13 cellular contexts compared by ENCODE assay signal in the genomic region with DNA sequence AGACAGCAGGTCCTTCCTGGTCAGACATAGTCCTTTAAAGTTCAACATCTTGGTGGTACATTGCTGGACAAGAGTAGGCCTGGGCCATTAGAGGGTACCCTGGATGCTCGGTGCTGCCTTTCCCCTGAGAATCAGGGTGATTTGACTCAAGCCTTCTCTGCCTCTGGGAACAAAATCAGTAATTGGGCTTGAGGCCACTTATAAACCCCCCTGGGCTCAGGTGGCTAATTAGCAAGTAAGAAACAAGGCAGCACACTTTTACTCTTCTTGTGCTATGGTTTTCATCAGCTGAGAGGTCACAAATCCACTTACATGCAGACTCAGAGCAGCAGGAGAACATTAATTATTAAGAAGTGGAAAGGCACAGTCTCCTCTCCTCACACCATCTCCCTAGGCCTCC. TPM values are rescaled to one million over a fixed set of nuclear protein-coding genes. Genes with fewer than 3 reads are reported as not detected.
DNase-seq lines count a peak whose midpoint lies in the region; ATAC-seq, FAIRE-seq and TF ChIP-seq lines count a peak whose summit lies in the region.
"Had no signal": no experiment of that assay in that cellular context is flagged by ENCODE, and none has a peak within 500 bp of the region (broad histone marks: within the 10 kb centered on the region; RNA-seq: fewer than 3 reads in every experiment).

No MANE protein-coding gene starts in this region.

- intact Hi-C loops in transverse colon (cut with DNase I; ENCODE audit: low total_unique reads): no loop called here

- ATAC-seq in activated T-helper 17 cell treated with anti-CD3 and anti-CD28 coated beads, Interleukin-2, amount 50 U/mL, for 72 hours (replicated peaks): no peak
- ATAC-seq: sciatic nerve had no signal

- H3K27ac ChIP-seq in mesenchymal stem cell (ENCODE audit: low read length, poor library complexity, severe bottlenecking) (peak overlapping the region; percentile 89), transverse colon (peak overlapping the region; percentile 81 to 91 (median 85))

- H3K9me3 ChIP-seq in mesenchymal stem cell (ENCODE audit: control insufficient read depth, low read length) (no peaks in the 10 kb centered on the region), transverse colon (no peaks in the 10 kb centered on the region)

- H3K36me3 Mint-ChIP-seq in activated naive CD4-positive, alpha-beta T cell treated with anti-CD3 and anti-CD28 coated beads, Interleukin-2, amount 50 U/mL, for 24 hours: peaks cover 30% of the 10 kb centered on the region
- peaks cover 100% of the 10 kb centered on the region for H3K36me3 Mint-ChIP-seq in activated T-helper 17 cell treated with anti-CD3 and anti-CD28 coated beads, Interleukin-2, amount 50 U/mL, for 72 hours (ENCODE audit: low read depth)

- peak overlapping the region; percentile 85 for H2AK5ac ChIP-seq in mesenchymal stem cell (ENCODE audit: low read length, severe bottlenecking)

- DNase-seq in activated naive CD4-positive, alpha-beta T cell treated with Interleukin-2 at 50 U/mL for 16 hours: no peak
- DNase-seq in mesenchymal stem cell (no peak), transverse colon (no peak), GM19239 (ENCODE audit: insufficient read length, low spot score) (no peak), T-helper 2 cell (no peak), DMS79 (lab: John Stamatoyannopoulos, UW) (no peak)
- DNase-seq: mesendoderm; NCI-H1436; NK-92 treated with Interleukin-12 subunit alpha and Interleukin-12 subunit beta, amount 100 ng/mL, for 24 hours had no signal

- WGBS in mesenchymal stem cell: 56% methylated on average over 1 of the region's 1 CpG
- WGBS in transverse colon (ENCODE audit: low coverage in 1 of 2), 2 donors: 55% methylated on average over 1 of the region's 1 CpG; no CpG with 5 or more reads in 1 of the 2 donors

- peak overlapping the region in 1 of 2 experiments; percentile 47 for H3K4ac ChIP-seq in mesenchymal stem cell (ENCODE audit: low read depth in 1 of 2, low read length in 2 of 2)

- H3K36me3 ChIP-seq in mesenchymal stem cell (ENCODE audit: control insufficient read depth in 1 of 2, insufficient read depth in 2 of 2, low read depth in 1 of 2, low read length in 2 of 2) (peaks cover 22 to 70% of the 10 kb centered on the region in 2 experiments), transverse colon (peaks cover 0 to 38% (median 19%) of the 10 kb centered on the region in 4 donors)

- peaks cover 11% of the 10 kb centered on the region for H3K4me1 ChIP-seq in mesenchymal stem cell (ENCODE audit: control insufficient read depth, insufficient read depth, low read depth, low read length)
- H3K4me1 ChIP-seq in transverse colon: peaks cover 18 to 78% (median 53%) of the 10 kb centered on the region in 4 donors

- TF ChIP-seq EP300 in transverse colon (IDR thresholded peaks at IDR 0.05; ENCODE audit: low read depth): no peak

- H4K8ac ChIP-seq in mesenchymal stem cell (ENCODE audit: low read length): peak overlapping the region; percentile 45

- H3K27me3 Mint-ChIP-seq in activated naive CD4-positive, alpha-beta T cell treated with anti-CD3 and anti-CD28 coated beads, Interleukin-2, amount 50 U/mL, for 24 hours: no peaks in the 10 kb centered on the region
- no peaks in the 10 kb centered on the region for H3K27me3 Mint-ChIP-seq in activated T-helper 17 cell treated with anti-CD3 and anti-CD28 coated beads, Interleukin-2, amount 50 U/mL, for 72 hours

- H3K4me2 ChIP-seq in mesenchymal stem cell (ENCODE audit: low read length, poor library complexity, severe bottlenecking): no peak overlapping the region

- no peak for FAIRE-seq in GM19239 (lab: Jason Lieb, UNC)

- in situ Hi-C loops in transverse colon (cut with MboI; ENCODE audit: low pct_ligation_motif_present in 1 of 4, low pct_unique_long_range_greater_than_20kb in 1 of 4, low sequenced_read_pairs in 3 of 4): loop anchor here in 1 of 4 donors (25.0 kb wide), 1 partner anchor 241 kb away; no protein-coding TSS in a partner anchor

- H3K4me1 Mint-ChIP-seq in activated naive CD4-positive, alpha-beta T cell treated with anti-CD3 and anti-CD28 coated beads, Interleukin-2, amount 50 U/mL, for 24 hours: peaks cover 50% of the 10 kb centered on the region
- H3K4me1 Mint-ChIP-seq in activated T-helper 17 cell treated with anti-CD3 and anti-CD28 coated beads, Interleukin-2, amount 50 U/mL, for 72 hours: peaks cover 49% of the 10 kb centered on the region

- no peak overlapping the region for H3K23ac ChIP-seq in mesenchymal stem cell (ENCODE audit: low read length in 2 of 2)

- H3K27me3 ChIP-seq in mesenchymal stem cell (ENCODE audit: control insufficient read depth in 1 of 2, insufficient read depth in 1 of 2, low read length in 2 of 2) (no peaks in the 10 kb centered on the region), transverse colon (no peaks in the 10 kb centered on the region)

- TF ChIP-seq POLR2A in transverse colon (IDR thresholded peaks at IDR 0.05): no peak

- H3K9me3 Mint-ChIP-seq in activated naive CD4-positive, alpha-beta T cell treated with anti-CD3 and anti-CD28 coated beads, Interleukin-2, amount 50 U/mL, for 24 hours: no peaks in the 10 kb centered on the region
- no peaks in the 10 kb centered on the region for H3K9me3 Mint-ChIP-seq in activated T-helper 17 cell treated with anti-CD3 and anti-CD28 coated beads, Interleukin-2, amount 50 U/mL, for 72 hours
- H3K9me3 Mint-ChIP-seq: T-helper 2 cell treated with Interferon-gamma antibody and Interleukin-4, amounts not matched to agents 5 μg/mL and 100 μg/mL, for 36 hours had no signal

- peak overlapping the region; percentile 14 for H3K27ac Mint-ChIP-seq in activated naive CD4-positive, alpha-beta T cell treated with anti-CD3 and anti-CD28 coated beads, Interleukin-2, amount 50 U/mL, for 24 hours
- H3K27ac Mint-ChIP-seq in activated T-helper 17 cell treated with anti-CD3 and anti-CD28 coated beads, Interleukin-2, amount 50 U/mL, for 72 hours: peak overlapping the region; percentile 65
- H3K27ac Mint-ChIP-seq: T-helper 2 cell treated with Interferon-gamma antibody and Interleukin-4, amounts not matched to agents 5 μg/mL and 100 μg/mL, for 36 hours had no signal

- H2BK5ac ChIP-seq in mesenchymal stem cell (ENCODE audit: low read depth, low read length, poor library complexity, severe bottlenecking): peak overlapping the region; percentile 53

- H3K14ac ChIP-seq in mesenchymal stem cell (ENCODE audit: low read length in 2 of 2): no peak overlapping the region

- H3K18ac ChIP-seq in mesenchymal stem cell (ENCODE audit: low read depth in 1 of 2, low read length in 2 of 2): no peak overlapping the region

- H2AFZ ChIP-seq in mesenchymal stem cell (ENCODE audit: low read depth, low read length): no peak overlapping the region

- H3K4me3 Mint-ChIP-seq in activated naive CD4-positive, alpha-beta T cell treated with anti-CD3 and anti-CD28 coated beads, Interleukin-2, amount 50 U/mL, for 24 hours: no peak overlapping the region
- no peak overlapping the region for H3K4me3 Mint-ChIP-seq in activated T-helper 17 cell treated with anti-CD3 and anti-CD28 coated beads, Interleukin-2, amount 50 U/mL, for 72 hours
- H3K4me3 Mint-ChIP-seq: T-helper 2 cell treated with Interferon-gamma antibody and Interleukin-4, amounts not matched to agents 5 μg/mL and 100 μg/mL, for 36 hours had no signal

- no peak overlapping the region for H2BK12ac ChIP-seq in mesenchymal stem cell (ENCODE audit: low read length in 2 of 2)

- no peak overlapping the region for H4K91ac ChIP-seq in mesenchymal stem cell (ENCODE audit: low read length)

- no peak overlapping the region for H2BK120ac ChIP-seq in mesenchymal stem cell (ENCODE audit: low read depth, low read length)

- TF ChIP-seq CTCF in transverse colon (IDR thresholded peaks at IDR 0.05): no peak

- no peak overlapping the region for H3K4me3 ChIP-seq in mesenchymal stem cell (ENCODE audit: insufficient read depth in 1 of 2, low read depth in 1 of 2, low read length in 2 of 2)
- no peak overlapping the region for H3K4me3 ChIP-seq in transverse colon

- peaks cover 13% of the 10 kb centered on the region for H3K79me1 ChIP-seq in mesenchymal stem cell (replicated peaks; ENCODE audit: low read length, poor library complexity, severe bottlenecking)

- no peak overlapping the region for H3K9ac ChIP-seq in mesenchymal stem cell (ENCODE audit: low read length)

- no peak overlapping the region for H2BK15ac ChIP-seq in mesenchymal stem cell (ENCODE audit: low read depth, poor library complexity, severe bottlenecking)

RNA-seq across cellular contexts. Expression of a gene that starts 29.9 kb away (rescaled TPM):
- total RNA-seq in activated T-helper 17 cell treated with anti-CD3 and anti-CD28 coated beads, Interleukin-2, amount 50 U/mL, for 72 hours: 10 to 100 TPM; 10.8 to 22.7 TPM
- polyA plus RNA-seq in mesenchymal stem cell (2013, experiment 1 of 2): 0.47 TPM
- 0.53 TPM for polyA plus RNA-seq in mesenchymal stem cell (2013, experiment 2 of 2)
- total RNA-seq in transverse colon: 10 to 100 TPM in 3 of 4 donors, 1 to 10 TPM in 1; 4.8 to 68.4 (median 38.1) TPM

RNA-seq across cellular contexts. Expression of a gene that starts 37.0 kb away (rescaled TPM):
- total RNA-seq in activated T-helper 17 cell treated with anti-CD3 and anti-CD28 coated beads, Interleukin-2, amount 50 U/mL, for 72 hours: 100 to 1,000 TPM; 224 to 559 TPM
- polyA plus RNA-seq in mesenchymal stem cell (2013, experiment 1 of 2): 25.5 TPM
- 25.2 TPM for polyA plus RNA-seq in mesenchymal stem cell (2013, experiment 2 of 2)
- 100 to 1,000 TPM; 148 to 449 (median 323) TPM for total RNA-seq in transverse colon
